11 cellular contexts compared by ENCODE assay signal in genomic region chr7:16347461-16348192, GRCh38.
DNase-seq lines count a peak whose midpoint lies in the region; ATAC-seq and TF ChIP-seq lines count a peak whose summit lies in the region.
"Had no signal": no experiment of that assay in that cellular context is flagged by ENCODE, and none has a peak within 500 bp of the region (broad histone marks: within the 10 kb centered on the region; RNA-seq: fewer than 3 reads in every experiment).

No MANE protein-coding gene starts in this region.

- H3K9me1 ChIP-seq in IMR-90 (ENCODE audit: insufficient read depth, low read length), result no peaks in the 10 kb centered on the region

- no peak overlapping the region for H2AFZ ChIP-seq in IMR-90 (replicated peaks; ENCODE audit: low read length, poor library complexity)

- no CpG with 5 or more reads among the region's 2 CpGs for WGBS in IMR-90 (ENCODE audit: extremely low coverage in 2 of 2, insufficient read length in 1 of 2), 2 experiments

- peak; percentile 13 for DNase-seq in IMR-90
- peak; percentile 40 for DNase-seq in astrocyte of the spinal cord (ENCODE audit: low read depth, low spot score)
- peak; percentile 48 for DNase-seq in left kidney (ENCODE audit: low read depth, low spot score)
- no peak for DNase-seq in activated T-cell treated with anti-CD3 and anti-CD28 coated beads for 4 hours
- no peak for DNase-seq in NCI-H146 treated with DMSO at 0.1 percent for 48 hours (lab: John Stamatoyannopoulos, UW; ENCODE audit: unreplicated experiment)
- no peak for DNase-seq in NCI-H1436 treated with DMSO at 0.1 percent for 48 hours (lab: John Stamatoyannopoulos, UW)
- DNase-seq in posterior cingulate gyrus, result no peak
- DNase-seq: activated B cell treated with CpG ODN at 0.5 μM for 24 hours, nucleus accumbens had no signal

- no peak overlapping the region for H3K23ac ChIP-seq in IMR-90 (ENCODE audit: low read depth, low read length)

- H3K27ac ChIP-seq in BLaER1 treated with 17β-estradiol and CSF1 and Interleukin-3, amounts not matched to agents 10 nM and 100 nM, result no peak overlapping the region
- H3K27ac ChIP-seq in IMR-90 (ENCODE audit: insufficient read depth, low read length), result no peak overlapping the region

- H4K8ac ChIP-seq in IMR-90 (ENCODE audit: low read depth in 2 of 2, low read length in 2 of 2), result no peak overlapping the region

- ATAC-seq in IMR-90 (ENCODE audit: low read depth), result no peak
- ATAC-seq: stimulated activated memory B cell treated with anti-CD40 and anti-IgM and Interleukin-4, amounts not matched to agents 10 μg/mL and 1 μg/mL and 100 μg/mL, for 72 hours had no signal

- H2BK120ac ChIP-seq in IMR-90 (ENCODE audit: low read depth, low read length), result no peak overlapping the region

- H3K4ac ChIP-seq in IMR-90 (ENCODE audit: low read depth, low read length), result no peak overlapping the region

- BruUV-seq in IMR-90 (replicated peaks; lab: Mats Ljungman, UMichigan), result no TSS peak

- H3K36me3 ChIP-seq in BLaER1 treated with 17β-estradiol and CSF1 and Interleukin-3, amounts not matched to agents 10 nM and 100 nM, result no peaks in the 10 kb centered on the region
- H3K36me3 ChIP-seq in IMR-90 (ENCODE audit: control insufficient read depth, insufficient read depth, low read length), result no peaks in the 10 kb centered on the region

- H3K9ac ChIP-seq in BLaER1 treated with 17β-estradiol and CSF1 and Interleukin-3, amounts not matched to agents 10 nM and 100 nM, result no peak overlapping the region
- H3K9ac ChIP-seq in IMR-90 (ENCODE audit: low read depth, low read length), result no peak overlapping the region

- in situ Hi-C loops in IMR-90 (cut with MboI; ENCODE audit: low sequenced_read_pairs), result no loop called here
- in situ Hi-C loops in astrocyte of the spinal cord (cut with HindIII; ENCODE audit: low sequenced_read_pairs), result no loop called here

- no peak overlapping the region for H2BK15ac ChIP-seq in IMR-90 (ENCODE audit: low read depth, low read length)

- H3K4me3 ChIP-seq in BLaER1 treated with 17β-estradiol and CSF1 and Interleukin-3, amounts not matched to agents 10 nM and 100 nM, result no peak overlapping the region
- H3K4me3 ChIP-seq in IMR-90 (ENCODE audit: insufficient read depth, low read depth, low read length) (no peak overlapping the region), astrocyte of the spinal cord (ENCODE audit: low read depth, low read length) (no peak overlapping the region)

- H2AK5ac ChIP-seq in IMR-90 (ENCODE audit: low read depth, low read length), result no peak overlapping the region

- peak overlapping the region in 10 of 11 experiments; percentile 13 to 78 (median 65); a peak in 19 of 22 replicates for H3K4me2 ChIP-seq in BLaER1 treated with 17β-estradiol and CSF1 and Interleukin-3, amounts not matched to agents 10 nM and 100 nM
- peak overlapping the region; percentile 74; the same call in 1 of the 2 replicates for H3K4me2 ChIP-seq in IMR-90 (ENCODE audit: low read depth, low read length)

- POLR2A ChIA-PET in IMR-90 (lab: Charles Lee; ENCODE audit: unreplicated experiment), result no interaction called here

- H3K79me1 ChIP-seq in IMR-90 (ENCODE audit: low read depth in 1 of 2, low read length in 2 of 2), result no peaks in the 10 kb centered on the region

- no peaks in the 10 kb centered on the region for H4K20me1 ChIP-seq in BLaER1 treated with 17β-estradiol and CSF1 and Interleukin-3, amounts not matched to agents 10 nM and 100 nM
- no peaks in the 10 kb centered on the region for H4K20me1 ChIP-seq in IMR-90 (ENCODE audit: insufficient read depth, low read length)

- no peak for TF ChIP-seq POLR2A in IMR-90 (IDR thresholded peaks at IDR 0.05; ENCODE audit: low read depth, low read length)

- H2AK9ac ChIP-seq in IMR-90 (replicated peaks; ENCODE audit: low read depth, low read length, poor library complexity), result no peak overlapping the region

- H3K4me1 ChIP-seq in BLaER1 treated with 17β-estradiol and CSF1 and Interleukin-3, amounts not matched to agents 10 nM and 100 nM, result peaks cover 5 to 33% (median 28%) of the 10 kb centered on the region in 10 experiments; a peak in 17 of 20 replicates
- peaks cover 4% of the 10 kb centered on the region; the same call in 1 of the 2 replicates for H3K4me1 ChIP-seq in IMR-90 (ENCODE audit: control insufficient read depth, insufficient read depth, low read length)

- no peak overlapping the region for H2BK20ac ChIP-seq in IMR-90 (ENCODE audit: low read depth, low read length)

- peaks cover 5 to 29% (median 24%) of the 10 kb centered on the region in 11 experiments; a peak in 15 of 22 replicates for H3K9me3 ChIP-seq in BLaER1 treated with 17β-estradiol and CSF1 and Interleukin-3, amounts not matched to agents 10 nM and 100 nM (replicated peaks in 1 of 11)
- H3K9me3 ChIP-seq in IMR-90 (ENCODE audit: control insufficient read depth, insufficient read depth, low read length), result no peaks in the 10 kb centered on the region

- dilution Hi-C loops in IMR-90 (cut with HindIII; ENCODE audit: low sequenced_read_pairs, unreplicated experiment), result no loop called here

- H3K14ac ChIP-seq in IMR-90 (replicated peaks; ENCODE audit: low read depth, low read length), result no peak overlapping the region

- H4K91ac ChIP-seq in IMR-90 (ENCODE audit: insufficient read depth, low read depth, low read length), result no peak overlapping the region

- H3K18ac ChIP-seq in IMR-90 (ENCODE audit: low read depth, low read length), result peak overlapping the region; percentile 19; the same call in 1 of the 2 replicates

- TF ChIP-seq RAD21 in IMR-90 (IDR thresholded peaks at IDR 0.05; ENCODE audit: low read length), result no peak

- H3K56ac ChIP-seq in IMR-90 (ENCODE audit: extremely low read depth, insufficient read depth, low read length), result no peak overlapping the region

- no peak overlapping the region for H4K5ac ChIP-seq in IMR-90 (ENCODE audit: low read depth, low read length)

- TF ChIP-seq CTCF in IMR-90 (conservative IDR thresholded peaks at IDR 0.05; ENCODE audit: low read depth, low read length) (no peak), astrocyte of the spinal cord (IDR thresholded peaks at IDR 0.05; ENCODE audit: low read depth, low read length) (no peak)

- H2BK5ac ChIP-seq in IMR-90 (ENCODE audit: low read depth, low read length, poor library complexity, severe bottlenecking), result no peak overlapping the region

- CTCF ChIA-PET in IMR-90 (lab: Yijun Ruan, JAX), result no interaction called here

- no peaks in the 10 kb centered on the region for H3K27me3 ChIP-seq in BLaER1 treated with 17β-estradiol and CSF1 and Interleukin-3, amounts not matched to agents 10 nM and 100 nM
- H3K27me3 ChIP-seq in IMR-90 (ENCODE audit: control insufficient read depth, insufficient read depth, low read length), result no peaks in the 10 kb centered on the region

- intact Hi-C loops in IMR-90 (cut with micrococcal nuclease), result no loop called here
- intact Hi-C loops in posterior cingulate gyrus (cut with DNase I), result no loop called here

TF ChIP-seq in IMR-90, 13 proteins besides CTCF, POLR2A, EP300 and RAD21:
- TF ChIP-seq NFE2L2 (IDR thresholded peaks at IDR 0.05; ENCODE audit: low read depth, low read length) (no peak), CEBPB (IDR thresholded peaks at IDR 0.05; ENCODE audit: low read depth, low read length) (no peak), RCOR1 (IDR thresholded peaks at IDR 0.05; ENCODE audit: insufficient replicate concordance, low read length) (no peak), SMC3 (IDR thresholded peaks at IDR 0.05; ENCODE audit: low read depth, low read length) (no peak), CHD1 (IDR thresholded peaks at IDR 0.05; ENCODE audit: low read depth, low read length) (no peak), RFX5 (IDR thresholded peaks at IDR 0.05; ENCODE audit: low read depth, low read length) (no peak), ELK1 (IDR thresholded peaks at IDR 0.05; ENCODE audit: borderline replicate concordance, low read depth, low read length) (no peak), USF2 (IDR thresholded peaks at IDR 0.05; ENCODE audit: low read depth, low read length) (no peak), MAFK (IDR thresholded peaks at IDR 0.05; ENCODE audit: low read depth, low read length) (no peak), MXI1 (IDR thresholded peaks at IDR 0.05; ENCODE audit: borderline replicate concordance, low read depth, low read length) (no peak), BHLHE40 (IDR thresholded peaks at IDR 0.05; ENCODE audit: low read depth, low read length) (no peak), FOS (IDR thresholded peaks at IDR 0.05; ENCODE audit: low read depth, low read length) (no peak), MAZ (IDR thresholded peaks at IDR 0.05; ENCODE audit: borderline replicate concordance, low read depth, low read length) (no peak)

Comparison
In these comparisons a context has a peak if more than half of its experiments do, and no peak if none do; other contexts are left out.
1. DNase-seq: peak in IMR-90 (single experiment), astrocyte of the spinal cord (single experiment) and left kidney (single experiment); none in activated T-cell treated with anti-CD3 and anti-CD28 coated beads for 4 hours (single experiment), NCI-H146 treated with DMSO at 0.1 percent for 48 hours (single experiment), NCI-H1436 treated with DMSO at 0.1 percent for 48 hours (single experiment) and posterior cingulate gyrus (0 of 10).